8 cellular contexts compared by ENCODE assay signal in the genomic region with DNA sequence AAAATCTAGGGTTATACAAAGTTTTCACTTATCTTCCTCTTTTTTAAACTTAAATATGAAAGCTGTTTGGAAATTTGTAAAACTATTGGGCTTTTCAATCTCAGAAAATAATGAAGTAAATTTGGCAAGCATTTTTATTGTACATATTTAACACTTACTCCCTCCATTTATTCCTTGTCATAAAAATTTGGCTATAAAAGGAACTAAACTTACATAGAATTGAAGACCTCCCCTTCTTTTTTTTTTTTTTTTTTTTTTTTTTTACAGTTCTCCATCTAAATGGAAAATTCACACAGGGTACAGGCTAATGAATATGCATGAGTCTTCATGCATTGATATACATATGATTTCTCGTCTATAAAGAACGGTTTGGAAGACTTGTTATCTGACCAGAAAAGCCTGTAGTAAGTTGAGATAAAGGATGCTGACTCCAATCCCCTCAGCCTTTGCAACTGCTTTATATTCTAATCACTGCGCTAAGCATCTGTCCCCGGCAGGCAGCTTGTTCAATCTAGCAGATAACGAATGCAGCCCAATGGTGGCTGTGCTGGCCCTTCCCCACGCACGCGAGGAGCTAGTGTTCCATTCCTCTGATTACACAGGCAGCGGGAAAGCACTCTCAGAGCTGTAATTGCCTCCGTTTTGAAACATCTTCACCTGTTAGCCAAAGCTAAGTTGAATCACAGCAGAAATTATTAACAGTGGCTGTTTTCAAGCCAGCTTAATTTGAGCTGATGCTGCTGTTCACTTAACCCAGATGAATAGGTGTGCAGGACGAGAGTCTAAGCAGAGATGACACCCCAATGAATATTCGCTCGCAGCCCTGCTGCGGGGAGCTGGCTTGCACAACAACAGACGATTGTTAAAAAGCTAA.
DNase-seq lines count a peak whose midpoint lies in the region; ATAC-seq lines count a peak whose summit lies in the region.

No MANE protein-coding gene starts in this region.

- H3K4me3 Mint-ChIP-seq in stimulated activated naive CD8-positive, alpha-beta T cell treated with anti-CD3 and anti-CD28 coated beads, Interleukin-15, Interleukin-2, amounts not matched to agents 100 ng/mL and 50 ng/mL, for 24 hours, result peak overlapping the region; percentile 7
- peak overlapping the region in 1 of 2 donors; percentile 9 for H3K4me3 Mint-ChIP-seq in stimulated activated naive CD8-positive, alpha-beta T cell treated with anti-CD3 and anti-CD28 coated beads, Interleukin-15, amount 100 ng/mL, for 72 hours

- no peak overlapping the region for H3K27ac Mint-ChIP-seq in stimulated activated naive CD8-positive, alpha-beta T cell treated with anti-CD3 and anti-CD28 coated beads, Interleukin-15, Interleukin-2, amounts not matched to agents 100 ng/mL and 50 ng/mL, for 24 hours
- H3K27ac Mint-ChIP-seq in stimulated activated naive CD8-positive, alpha-beta T cell treated with anti-CD3 and anti-CD28 coated beads, Interleukin-15, amount 100 ng/mL, for 72 hours, result no peak overlapping the region

- no peaks in the 10 kb centered on the region for H3K4me1 ChIP-seq in NT2/D1 (ENCODE audit: insufficient read depth, insufficient read length)

- no peaks in the 10 kb centered on the region for H3K4me1 Mint-ChIP-seq in stimulated activated naive CD8-positive, alpha-beta T cell treated with anti-CD3 and anti-CD28 coated beads, Interleukin-15, Interleukin-2, amounts not matched to agents 100 ng/mL and 50 ng/mL, for 24 hours (ENCODE audit: low read depth)
- no peaks in the 10 kb centered on the region for H3K4me1 Mint-ChIP-seq in stimulated activated naive CD8-positive, alpha-beta T cell treated with anti-CD3 and anti-CD28 coated beads, Interleukin-15, amount 100 ng/mL, for 72 hours

- H3K36me3 Mint-ChIP-seq in stimulated activated naive CD8-positive, alpha-beta T cell treated with anti-CD3 and anti-CD28 coated beads, Interleukin-15, Interleukin-2, amounts not matched to agents 100 ng/mL and 50 ng/mL, for 24 hours (ENCODE audit: low read depth), result no peaks in the 10 kb centered on the region

- H3K4me3 ChIP-seq in NT2/D1 (ENCODE audit: insufficient read length, low read depth), result peak overlapping the region; percentile 27

- no peaks in the 10 kb centered on the region for H3K36me3 ChIP-seq in NT2/D1 (ENCODE audit: insufficient read depth, insufficient read length, low read length)

- no peak for DNase-seq in stimulated activated naive CD8-positive, alpha-beta T cell treated with anti-CD3 and anti-CD28 coated beads, Interleukin-15, amount 100 ng/mL, for 72 hours
- peak; percentile 43 for DNase-seq in NT2/D1 (ENCODE audit: low read depth, low spot score)
- peak; percentile 67 for DNase-seq in globus pallidus (ENCODE audit: low spot score)
- peak; percentile 91 for DNase-seq in retina
- DNase-seq in cerebellum (ENCODE audit: low spot score), result no peak

- no peak for ATAC-seq in stimulated activated naive CD8-positive, alpha-beta T cell treated with anti-CD3 and anti-CD28 coated beads, Interleukin-15, amount 100 ng/mL, for 72 hours
- no peak for ATAC-seq in GM21723 (IDR thresholded peaks at IDR 0.05; ENCODE audit: unreplicated experiment)
- ATAC-seq in GM21515 (IDR thresholded peaks at IDR 0.05; ENCODE audit: unreplicated experiment), result no peak

- H3K9me3 ChIP-seq in NT2/D1 (ENCODE audit: insufficient read depth, low read length), result no peaks in the 10 kb centered on the region

- no peak overlapping the region for H3K9ac ChIP-seq in NT2/D1 (ENCODE audit: insufficient read length, low read depth)

- H3K27me3 Mint-ChIP-seq in stimulated activated naive CD8-positive, alpha-beta T cell treated with anti-CD3 and anti-CD28 coated beads, Interleukin-15, Interleukin-2, amounts not matched to agents 100 ng/mL and 50 ng/mL, for 24 hours, result no peaks in the 10 kb centered on the region
- H3K27me3 Mint-ChIP-seq in stimulated activated naive CD8-positive, alpha-beta T cell treated with anti-CD3 and anti-CD28 coated beads, Interleukin-15, amount 100 ng/mL, for 72 hours, result no peaks in the 10 kb centered on the region

- no peaks in the 10 kb centered on the region for H3K27me3 ChIP-seq in NT2/D1 (ENCODE audit: insufficient read depth, insufficient read length)

- H3K9me3 Mint-ChIP-seq in stimulated activated naive CD8-positive, alpha-beta T cell treated with anti-CD3 and anti-CD28 coated beads, Interleukin-15, Interleukin-2, amounts not matched to agents 100 ng/mL and 50 ng/mL, for 24 hours, result peaks cover 9% of the 10 kb centered on the region
- no peaks in the 10 kb centered on the region for H3K9me3 Mint-ChIP-seq in stimulated activated naive CD8-positive, alpha-beta T cell treated with anti-CD3 and anti-CD28 coated beads, Interleukin-15, amount 100 ng/mL, for 72 hours

Comparison
In these comparisons a context has a peak if more than half of its experiments do, and no peak if none do; other contexts are left out.
1. DNase-seq: peak in NT2/D1 (single experiment), globus pallidus (single experiment) and retina (single experiment); none in stimulated activated naive CD8-positive, alpha-beta T cell treated with anti-CD3 and anti-CD28 coated beads, Interleukin-15, amount 100 ng/mL, for 72 hours (0 of 2) and cerebellum (single experiment).